In genomic region chr5:71874521-71874920, GRCh38 we compare ENCODE assay signal across 34 cellular contexts.
"Had no signal": no experiment of that assay in that cellular context is flagged by ENCODE, and none has a peak within 500 bp of the region (broad histone marks: within the 10 kb centered on the region; RNA-seq: fewer than 3 reads in every experiment).

No MANE protein-coding gene starts in this region.

- H3K27me3 Mint-ChIP-seq: activated naive CD4-positive, alpha-beta T cell treated with anti-CD3 and anti-CD28 coated beads, Interleukin-2, amount 50 U/mL, for 24 hours had no signal

- H3K36me3 ChIP-seq: MG63, SJCRH30 had no signal

- FAIRE-seq: astrocyte, bronchial epithelial cell, TTC549 had no signal

- H3K27me3 ChIP-seq: MG63 had no signal

- ATAC-seq: activated CD8-positive, alpha-beta T cell treated with anti-CD3 and anti-CD28 coated beads for 36 hours; activated T-cell treated with anti-CD3 and anti-CD28 coated beads, Interleukin-2, amount 50 U/mL, for 72 hours; activated T-helper 17 cell treated with anti-CD3 and anti-CD28 coated beads, Interleukin-2, amount 50 U/mL, for 72 hours; Panc1 had no signal

- H3K9me3 ChIP-seq: MG63, SJCRH30 had no signal

- DNase-seq: activated B cell treated with CpG ODN at 0.5 μM for 24 hours; activated CD4-positive, alpha-beta T cell treated with anti-CD3 and anti-CD28 coated beads for 4 hours; activated CD4-positive, alpha-beta T cell treated with anti-CD3 and anti-CD28 coated beads, Interleukin-2, amount 50 U/mL, for 4 hours; activated CD4-positive, CD25-positive, alpha-beta regulatory T cell treated with anti-CD3 and anti-CD28 coated beads, Interleukin-2, amount 50 U/mL, for 72 hours; activated CD8-positive, alpha-beta T cell treated with anti-CD3 and anti-CD28 coated beads for 36 hours; activated effector memory CD4-positive, alpha-beta T cell treated with anti-CD3 and anti-CD28 coated beads, Interleukin-2, amount 50 U/mL, for 16 hours; activated naive CD4-positive, alpha-beta T cell treated with Interleukin-2 at 50 U/mL for 16 hours; activated naive CD8-positive, alpha-beta T cell treated with anti-CD3 and anti-CD28 coated beads, Interleukin-2, amount 10 ng/mL, durations not matched to agents 7 days and 5 days; activated T-cell treated with anti-CD3 and anti-CD28 coated beads, Interleukin-2, amount 50 U/mL, for 1 hour; activated T-cell treated with anti-CD3 and anti-CD28 coated beads, Interleukin-2, amount 50 U/mL, for 72 hours; amygdala; caudate nucleus; Karpas-422; KBM-7; MG63; NCI-H1048; NCI-H1105 treated with DMSO at 0.1 percent for 48 hours; NCI-H1436; NCI-H1694; NCI-H1930; NCI-H2081 treated with DMSO at 0.1 percent for 48 hours; NCI-H226; NCI-H524 treated with DMSO at 0.1 percent for 48 hours; SHP77; SJCRH30; T1000 had no signal

- H3K27ac ChIP-seq: SJCRH30, SK-N-MC had no signal

- H3K4me3 Mint-ChIP-seq: activated B cell treated with CpG ODN at 0.5 μM for 24 hours; activated CD8-positive, alpha-beta T cell treated with anti-CD3 and anti-CD28 coated beads for 36 hours; activated naive CD4-positive, alpha-beta T cell treated with anti-CD3 and anti-CD28 coated beads, Interleukin-2, amount 50 U/mL, for 24 hours; activated naive CD8-positive, alpha-beta T cell treated with anti-CD3 and anti-CD28 coated beads, Interleukin-2, amount 10 ng/mL, durations not matched to agents 7 days and 5 days; activated T-cell treated with anti-CD3 and anti-CD28 coated beads, Interleukin-2, amount 50 U/mL, for 72 hours; activated T-helper 17 cell treated with anti-CD3 and anti-CD28 coated beads, Interleukin-2, amount 50 U/mL, for 72 hours; brain had no signal

- H3K4me3 ChIP-seq: MG63, SJCRH30, SK-N-MC had no signal

- H3K4me1 Mint-ChIP-seq: activated B cell treated with CpG ODN at 0.5 μM for 24 hours; activated naive CD4-positive, alpha-beta T cell treated with anti-CD3 and anti-CD28 coated beads, Interleukin-2, amount 50 U/mL, for 24 hours; activated naive CD8-positive, alpha-beta T cell treated with anti-CD3 and anti-CD28 coated beads, Interleukin-2, amount 10 ng/mL, durations not matched to agents 7 days and 5 days; activated T-helper 17 cell treated with anti-CD3 and anti-CD28 coated beads, Interleukin-2, amount 50 U/mL, for 72 hours had no signal

- H3K27ac Mint-ChIP-seq: activated B cell treated with CpG ODN at 0.5 μM for 24 hours; activated CD8-positive, alpha-beta T cell treated with anti-CD3 and anti-CD28 coated beads for 36 hours; activated naive CD4-positive, alpha-beta T cell treated with anti-CD3 and anti-CD28 coated beads, Interleukin-2, amount 50 U/mL, for 24 hours; activated naive CD8-positive, alpha-beta T cell treated with anti-CD3 and anti-CD28 coated beads, Interleukin-2, amount 10 ng/mL, durations not matched to agents 7 days and 5 days; activated T-cell treated with anti-CD3 and anti-CD28 coated beads, Interleukin-2, amount 50 U/mL, for 72 hours; activated T-helper 17 cell treated with anti-CD3 and anti-CD28 coated beads, Interleukin-2, amount 50 U/mL, for 72 hours had no signal

- H3K9me3 Mint-ChIP-seq: activated CD8-positive, alpha-beta T cell treated with anti-CD3 and anti-CD28 coated beads for 36 hours; activated naive CD4-positive, alpha-beta T cell treated with anti-CD3 and anti-CD28 coated beads, Interleukin-2, amount 50 U/mL, for 24 hours; activated naive CD8-positive, alpha-beta T cell treated with anti-CD3 and anti-CD28 coated beads, Interleukin-2, amount 10 ng/mL, durations not matched to agents 7 days and 5 days; activated T-cell treated with anti-CD3 and anti-CD28 coated beads, Interleukin-2, amount 50 U/mL, for 72 hours; activated T-helper 17 cell treated with anti-CD3 and anti-CD28 coated beads, Interleukin-2, amount 50 U/mL, for 72 hours had no signal

- H3K36me3 Mint-ChIP-seq: activated naive CD4-positive, alpha-beta T cell treated with anti-CD3 and anti-CD28 coated beads, Interleukin-2, amount 50 U/mL, for 24 hours; activated naive CD8-positive, alpha-beta T cell treated with anti-CD3 and anti-CD28 coated beads, Interleukin-2, amount 10 ng/mL, durations not matched to agents 7 days and 5 days had no signal
